8 cellular contexts compared by ENCODE assay signal in genomic region chr12:51721281-51721940, GRCh38.
DNase-seq lines count a peak whose midpoint lies in the region; ATAC-seq and TF ChIP-seq lines count a peak whose summit lies in the region.

No MANE protein-coding gene starts in this region.

- no peaks in the 10 kb centered on the region for H3K36me3 ChIP-seq in A673 (ENCODE audit: insufficient read depth, low read length, poor library complexity, severe bottlenecking)

- BruUV-seq in A673 (replicated peaks; lab: Mats Ljungman, UMichigan): no TSS peak

- no peak for TF ChIP-seq CTCF in A673 (conservative IDR thresholded peaks at IDR 0.05; ENCODE audit: low read depth, low read length)

- H3K9me3 ChIP-seq in A673 (ENCODE audit: low read depth, low read length, poor library complexity, severe bottlenecking): no peaks in the 10 kb centered on the region

- intact Hi-C loops in A673 (cut with micrococcal nuclease; ENCODE audit: unreplicated experiment): no loop called here

- POLR2A ChIA-PET in A673 (lab: Charles Lee; ENCODE audit: low non-redundant PET): no interaction called here

- no peak overlapping the region for H3K4me3 ChIP-seq in A673 (ENCODE audit: low read depth, low read length, poor library complexity, severe bottlenecking)

- ATAC-seq in GM21619 (IDR thresholded peaks at IDR 0.05; ENCODE audit: unreplicated experiment): no peak

- DNase-seq in NCI-H2227 (lab: John Stamatoyannopoulos, UW; ENCODE audit: unreplicated experiment): peak; percentile 22
- peak; percentile 50 for DNase-seq in activated naive CD4-positive, alpha-beta T cell treated with anti-CD3 and anti-CD28 coated beads, Interleukin-2, amount 50 U/mL, for 16 hours
- peak; percentile 59 for DNase-seq in hepatic stellate cell (ENCODE audit: low spot score)
- DNase-seq in stimulated activated CD4-positive, alpha-beta T cell treated with anti-CD3 and anti-CD28 coated beads, Interleukin-1b, Interleukin-23, amount 100 ng/mL, for 4 hours (ENCODE audit: low read depth in 2 of 2): peak; percentile 15 to 32
- no peak for DNase-seq in A673 (ENCODE audit: low spot score)
- no peak for DNase-seq in GOT3 (lab: John Stamatoyannopoulos, UW)
- DNase-seq in NCI-H2196 (lab: John Stamatoyannopoulos, UW; ENCODE audit: unreplicated experiment): no peak

- H3K27me3 ChIP-seq in A673 (replicated peaks; ENCODE audit: insufficient read depth, low read depth, low read length, poor library complexity): no peaks in the 10 kb centered on the region

- no peak overlapping the region for H3K27ac ChIP-seq in A673 (ENCODE audit: low read depth, low read length, poor library complexity, severe bottlenecking)

- CTCF ChIA-PET in A673 (lab: Charles Lee): no interaction called here

- H3K4me1 ChIP-seq in A673 (ENCODE audit: insufficient read depth, low read length, poor library complexity, severe bottlenecking): no peaks in the 10 kb centered on the region

Comparison
In these comparisons a context has a peak if more than half of its experiments do, and no peak if none do; other contexts are left out.
1. DNase-seq: peak in NCI-H2227 (single experiment), activated naive CD4-positive, alpha-beta T cell treated with anti-CD3 and anti-CD28 coated beads, Interleukin-2, amount 50 U/mL, for 16 hours (single experiment), hepatic stellate cell (single experiment) and stimulated activated CD4-positive, alpha-beta T cell treated with anti-CD3 and anti-CD28 coated beads, Interleukin-1b, Interleukin-23, amount 100 ng/mL, for 4 hours (2 of 2); none in A673 (single experiment), GOT3 (single experiment) and NCI-H2196 (single experiment).